In the genomic region with DNA sequence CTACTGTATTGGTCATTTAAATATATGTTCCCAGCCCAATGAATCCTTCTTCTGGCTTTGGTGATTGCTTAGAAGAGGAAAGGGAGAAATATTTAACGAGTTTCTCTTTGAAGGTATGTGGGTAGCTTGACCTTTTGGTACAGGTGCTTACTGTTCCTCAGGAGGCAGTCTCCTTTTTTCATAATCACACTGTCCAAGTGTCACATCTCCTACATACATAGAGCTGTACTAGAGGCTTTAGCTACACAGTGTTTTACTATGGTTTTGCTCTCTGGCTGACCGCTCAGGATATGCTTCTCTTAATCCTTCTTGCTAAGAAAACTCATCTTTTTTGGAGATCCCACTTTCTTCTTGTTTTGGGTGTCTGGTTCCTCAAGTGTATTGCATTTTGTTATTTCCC, we compare ENCODE assay signal across 16 cellular contexts. TPM values are rescaled to one million over a fixed set of nuclear protein-coding genes. Genes with fewer than 3 reads are reported as not detected.
DNase-seq lines count a peak whose midpoint lies in the region; ATAC-seq and TF ChIP-seq lines count a peak whose summit lies in the region.
"Had no signal": no experiment of that assay in that cellular context is flagged by ENCODE, and none has a peak within 500 bp of the region (broad histone marks: within the 10 kb centered on the region; RNA-seq: fewer than 3 reads in every experiment).

No MANE protein-coding gene starts in this region.

- intact Hi-C loops in activated CD8-positive, alpha-beta T cell treated with anti-CD3 and anti-CD28 coated beads for 36 hours (cut with micrococcal nuclease): loop anchor here (5.0 kb wide), 1 partner anchor 209 kb away; a partner anchor contains a TSS

- no peak overlapping the region for H3K4me3 ChIP-seq in CD8-positive, alpha-beta memory T cell (ENCODE audit: low read length)
- H3K4me3 ChIP-seq: coronary artery, gastroesophageal sphincter had no signal

- H3K9me3 Mint-ChIP-seq in activated CD8-positive, alpha-beta T cell treated with anti-CD3 and anti-CD28 coated beads for 36 hours: peaks cover 2% of the 10 kb centered on the region
- peaks cover 4% of the 10 kb centered on the region for H3K9me3 Mint-ChIP-seq in activated CD8-positive, alpha-beta T cell treated with anti-CD3 and anti-CD28 coated beads, Interleukin-2, amount 10 ng/mL, durations not matched to agents 7 days and 5 days (ENCODE audit: insufficient read depth)
- no peaks in the 10 kb centered on the region for H3K9me3 Mint-ChIP-seq in CD8-positive, alpha-beta memory T cell
- H3K9me3 Mint-ChIP-seq in WTC11 (peaks cover 6% of the 10 kb centered on the region; the same call in 1 of the 2 replicates), nephron (peaks cover 3% of the 10 kb centered on the region)
- H3K9me3 Mint-ChIP-seq: activated CD4-positive, alpha-beta memory T cell treated with anti-CD3 and anti-CD28 coated beads, Interleukin-2, amount 10 ng/mL, durations not matched to agents 7 days and 5 days had no signal

- H3K27me3 ChIP-seq in CD8-positive, alpha-beta memory T cell (ENCODE audit: insufficient read depth, low read length, poor library complexity, severe bottlenecking): no peaks in the 10 kb centered on the region
- H3K27me3 ChIP-seq: gastroesophageal sphincter had no signal

- H3K4me1 Mint-ChIP-seq in activated CD8-positive, alpha-beta T cell treated with anti-CD3 and anti-CD28 coated beads for 36 hours (ENCODE audit: low read depth): peaks cover 73% of the 10 kb centered on the region
- peaks cover 38% of the 10 kb centered on the region for H3K4me1 Mint-ChIP-seq in activated CD8-positive, alpha-beta T cell treated with anti-CD3 and anti-CD28 coated beads, Interleukin-2, amount 10 ng/mL, durations not matched to agents 7 days and 5 days (ENCODE audit: low read depth)
- peaks cover 79 to 95% (median 94%) of the 10 kb centered on the region in 3 donors for H3K4me1 Mint-ChIP-seq in CD8-positive, alpha-beta memory T cell
- H3K4me1 Mint-ChIP-seq in WTC11 (peaks cover 40% of the 10 kb centered on the region), nephron (peaks cover 38% of the 10 kb centered on the region)

- CTCF ChIA-PET in activated CD8-positive, alpha-beta T cell treated with anti-CD3 and anti-CD28 coated beads for 36 hours (lab: Charles Lee): no interaction called here
- CTCF ChIA-PET in activated CD8-positive, alpha-beta T cell treated with anti-CD3 and anti-CD28 coated beads, Interleukin-2, amount 10 ng/mL, durations not matched to agents 7 days and 5 days (lab: Charles Lee): no interaction called here
- CTCF ChIA-PET in CD8-positive, alpha-beta memory T cell (lab: Charles Lee): no interaction called here
- CTCF ChIA-PET in WTC11 (lab: Charles Lee): no interaction called here

- H3K27me3 Mint-ChIP-seq in activated CD8-positive, alpha-beta T cell treated with anti-CD3 and anti-CD28 coated beads for 36 hours: no peaks in the 10 kb centered on the region
- no peaks in the 10 kb centered on the region for H3K27me3 Mint-ChIP-seq in activated CD8-positive, alpha-beta T cell treated with anti-CD3 and anti-CD28 coated beads, Interleukin-2, amount 10 ng/mL, durations not matched to agents 7 days and 5 days (ENCODE audit: low read depth)
- no peaks in the 10 kb centered on the region for H3K27me3 Mint-ChIP-seq in CD8-positive, alpha-beta memory T cell
- H3K27me3 Mint-ChIP-seq in WTC11 (ENCODE audit: low read depth) (no peaks in the 10 kb centered on the region), nephron (ENCODE audit: low read depth) (no peaks in the 10 kb centered on the region)
- H3K27me3 Mint-ChIP-seq: activated CD4-positive, alpha-beta memory T cell treated with anti-CD3 and anti-CD28 coated beads, Interleukin-2, amount 10 ng/mL, durations not matched to agents 7 days and 5 days; progenitor cell of endocrine pancreas had no signal

- TF ChIP-seq CTCF in activated CD8-positive, alpha-beta T cell treated with anti-CD3 and anti-CD28 coated beads for 36 hours (IDR thresholded peaks at IDR 0.05): no peak
- TF ChIP-seq CTCF in WTC11 (IDR thresholded peaks at IDR 0.05) (no peak), nephron (IDR thresholded peaks at IDR 0.05; ENCODE audit: unreplicated experiment in 3 of 3) (no peak)

- no peaks in the 10 kb centered on the region for H3K9me3 ChIP-seq in CD8-positive, alpha-beta memory T cell (ENCODE audit: low read length)
- H3K9me3 ChIP-seq: gastroesophageal sphincter had no signal

- ATAC-seq in activated CD8-positive, alpha-beta T cell treated with anti-CD3 and anti-CD28 coated beads for 36 hours: peak; percentile 57
- ATAC-seq in activated CD8-positive, alpha-beta T cell treated with anti-CD3 and anti-CD28 coated beads, Interleukin-2, amount 10 ng/mL, durations not matched to agents 7 days and 5 days: no peak
- ATAC-seq in WTC11: no peak
- ATAC-seq in HG02623 (IDR thresholded peaks at IDR 0.05; ENCODE audit: unreplicated experiment): no peak
- ATAC-seq: gastroesophageal sphincter had no signal

- H3K4me3 Mint-ChIP-seq in activated CD8-positive, alpha-beta T cell treated with anti-CD3 and anti-CD28 coated beads for 36 hours: no peak overlapping the region
- no peak overlapping the region for H3K4me3 Mint-ChIP-seq in activated CD8-positive, alpha-beta T cell treated with anti-CD3 and anti-CD28 coated beads, Interleukin-2, amount 10 ng/mL, durations not matched to agents 7 days and 5 days
- peak overlapping the region in 6 of 7 donors; percentile 3 to 65 (median 28) for H3K4me3 Mint-ChIP-seq in CD8-positive, alpha-beta memory T cell
- no peak overlapping the region for H3K4me3 Mint-ChIP-seq in WTC11
- no peak overlapping the region for H3K4me3 Mint-ChIP-seq in nephron
- H3K4me3 Mint-ChIP-seq: activated CD4-positive, alpha-beta memory T cell treated with anti-CD3 and anti-CD28 coated beads, Interleukin-2, amount 10 ng/mL, durations not matched to agents 7 days and 5 days had no signal

- peaks cover 72% of the 10 kb centered on the region for H3K4me1 ChIP-seq in CD8-positive, alpha-beta memory T cell (ENCODE audit: insufficient read depth, low read length)

- no peaks in the 10 kb centered on the region for H3K36me3 ChIP-seq in CD8-positive, alpha-beta memory T cell (ENCODE audit: insufficient read depth, low read length)
- H3K36me3 ChIP-seq: gastroesophageal sphincter had no signal

- no peak for DNase-seq in activated CD8-positive, alpha-beta T cell treated with anti-CD3 and anti-CD28 coated beads for 36 hours
- DNase-seq in activated CD8-positive, alpha-beta T cell treated with anti-CD3 and anti-CD28 coated beads, Interleukin-2, amount 10 ng/mL, durations not matched to agents 7 days and 5 days: no peak
- no peak for DNase-seq in CD8-positive, alpha-beta memory T cell
- DNase-seq in WTC11 (ENCODE audit: low spot score): no peak
- DNase-seq in NCI-H1105 treated with DMSO at 0.1 percent for 48 hours (lab: John Stamatoyannopoulos, UW): no peak
- DNase-seq in NCI-H524 treated with DMSO at 0.1 percent for 48 hours (lab: John Stamatoyannopoulos, UW): no peak
- DNase-seq: activated CD4-positive, alpha-beta memory T cell treated with anti-CD3 and anti-CD28 coated beads, Interleukin-2, amount 10 ng/mL, durations not matched to agents 7 days and 5 days; NCI-H1436 treated with DMSO at 0.1 percent for 48 hours; stimulated activated naive CD4-positive, alpha-beta T cell; T-helper 1 cell had no signal

- no peak overlapping the region for H3K27ac ChIP-seq in CD8-positive, alpha-beta memory T cell (ENCODE audit: low read depth, low read length)
- H3K27ac ChIP-seq: C4-2B, coronary artery, gastroesophageal sphincter had no signal

- H3K27ac Mint-ChIP-seq in activated CD8-positive, alpha-beta T cell treated with anti-CD3 and anti-CD28 coated beads for 36 hours: peak overlapping the region; percentile 68
- H3K27ac Mint-ChIP-seq in activated CD8-positive, alpha-beta T cell treated with anti-CD3 and anti-CD28 coated beads, Interleukin-2, amount 10 ng/mL, durations not matched to agents 7 days and 5 days: no peak overlapping the region
- peak overlapping the region in 7 of 8 donors; percentile 9 to 79 (median 27) for H3K27ac Mint-ChIP-seq in CD8-positive, alpha-beta memory T cell
- peak overlapping the region; percentile 48; the same call in 1 of the 2 replicates for H3K27ac Mint-ChIP-seq in WTC11
- peak overlapping the region in 2 of 3 experiments; percentile 1 to 30 for H3K27ac Mint-ChIP-seq in nephron
- H3K27ac Mint-ChIP-seq: activated CD4-positive, alpha-beta memory T cell treated with anti-CD3 and anti-CD28 coated beads, Interleukin-2, amount 10 ng/mL, durations not matched to agents 7 days and 5 days; progenitor cell of endocrine pancreas had no signal

- POLR2A ChIA-PET in activated CD8-positive, alpha-beta T cell treated with anti-CD3 and anti-CD28 coated beads for 36 hours (lab: Charles Lee): no interaction called here
- POLR2A ChIA-PET in activated CD8-positive, alpha-beta T cell treated with anti-CD3 and anti-CD28 coated beads, Interleukin-2, amount 10 ng/mL, durations not matched to agents 7 days and 5 days (lab: Charles Lee): no interaction called here
- POLR2A ChIA-PET in CD8-positive, alpha-beta memory T cell (lab: Charles Lee): no interaction called here
- POLR2A ChIA-PET in WTC11 (lab: Charles Lee): no interaction called here

- H3K36me3 Mint-ChIP-seq in activated CD8-positive, alpha-beta T cell treated with anti-CD3 and anti-CD28 coated beads for 36 hours (ENCODE audit: low read depth): peaks cover 17% of the 10 kb centered on the region
- H3K36me3 Mint-ChIP-seq in activated CD8-positive, alpha-beta T cell treated with anti-CD3 and anti-CD28 coated beads, Interleukin-2, amount 10 ng/mL, durations not matched to agents 7 days and 5 days (ENCODE audit: low read depth): peaks cover 27% of the 10 kb centered on the region
- H3K36me3 Mint-ChIP-seq in CD8-positive, alpha-beta memory T cell: peaks cover 4 to 39% (median 15%) of the 10 kb centered on the region in 3 donors
- H3K36me3 Mint-ChIP-seq in WTC11: peaks cover 16% of the 10 kb centered on the region
- peaks cover 73% of the 10 kb centered on the region for H3K36me3 Mint-ChIP-seq in nephron (ENCODE audit: low read depth)

TF ChIP-seq in WTC11, 78 proteins besides CTCF, POLR2A, EP300 and RAD21 (continues in another document):
- TF ChIP-seq ZNF396 (CRISPR knock-in tag; IDR thresholded peaks at IDR 0.05; ENCODE audit: borderline replicate concordance): no peak
- TF ChIP-seq FOXJ3 (CRISPR knock-in tag; IDR thresholded peaks at IDR 0.05; ENCODE audit: borderline replicate concordance): no peak
- TF ChIP-seq OVOL2 (CRISPR knock-in tag; IDR thresholded peaks at IDR 0.05; ENCODE audit: borderline replicate concordance): no peak

RNA-seq across cellular contexts. Expression of a gene that starts 6.9 kb away (rescaled TPM):
- 10 to 100 TPM; 35.1 to 38.3 TPM for total RNA-seq in activated CD8-positive, alpha-beta T cell treated with anti-CD3 and anti-CD28 coated beads for 36 hours
- 10 to 100 TPM; 44.8 to 46.9 TPM for total RNA-seq in activated CD8-positive, alpha-beta T cell treated with anti-CD3 and anti-CD28 coated beads, Interleukin-2, amount 10 ng/mL, durations not matched to agents 7 days and 5 days
- 10 to 100 TPM; 40.9 to 43.1 TPM for total RNA-seq in CD8-positive, alpha-beta memory T cell
- polyA plus RNA-seq in CD8-positive, alpha-beta memory T cell: 49.0 TPM
- total RNA-seq in WTC11 (2021): 23.1 to 27.1 TPM (median 26.3 TPM) in 3 replicates

Comparison
In these comparisons a context has a peak if more than half of its experiments do, and no peak if none do; other contexts are left out.
1. H3K4me3 Mint-ChIP-seq: peak in CD8-positive, alpha-beta memory T cell (6 of 7); none in activated CD8-positive, alpha-beta T cell treated with anti-CD3 and anti-CD28 coated beads for 36 hours (single experiment), activated CD8-positive, alpha-beta T cell treated with anti-CD3 and anti-CD28 coated beads, Interleukin-2, amount 10 ng/mL, durations not matched to agents 7 days and 5 days (single experiment), WTC11 (single experiment) and nephron (0 of 3).